Comparison of ENCODE assay signal across 23 cellular contexts in genomic region chr7:80662252-80662651, GRCh38. TPM values are rescaled to one million over a fixed set of nuclear protein-coding genes. Genes with fewer than 3 reads are reported as not detected.
"Had no signal": no experiment of that assay in that cellular context is flagged by ENCODE, and none has a peak within 500 bp of the region (broad histone marks: within the 10 kb centered on the region; RNA-seq: fewer than 3 reads in every experiment).

No MANE protein-coding gene starts in this region.

- H3K27me3 Mint-ChIP-seq: stimulated activated memory B cell treated with anti-CD40 and anti-IgM and Interleukin-4, amounts not matched to agents 10 μg/mL and 1 μg/mL and 100 μg/mL, for 72 hours; stimulated activated naive CD8-positive, alpha-beta T cell treated with anti-CD3 and anti-CD28 coated beads, Interleukin-15, amount 100 ng/mL, for 72 hours had no signal

- DNase-seq: head of caudate nucleus; hypothalamus; immature natural killer cell; naive B cell; natural killer cell; nephron progenitor cell; retina; right lobe of liver; stimulated activated CD4-positive, alpha-beta T cell treated with anti-CD3 and anti-CD28 coated beads, Interleukin-1b, Interleukin-23, amount 100 ng/mL, for 48 hours; stimulated activated CD4-positive, alpha-beta T cell treated with anti-CD3 and anti-CD28 coated beads, Interleukin-2, amount 100 ng/mL, for 48 hours; stimulated activated CD4-positive, alpha-beta T cell treated with anti-CD3 and anti-CD28 coated beads, Interleukin-4, amount 100 ng/mL, for 4 hours; stimulated activated CD8-positive, alpha-beta memory T cell treated with anti-CD3 and anti-CD28 coated beads, Interleukin-4, amount 100 ng/mL, for 48 hours; stimulated activated naive CD4-positive, alpha-beta T cell treated with Interleukin-2 at 50 U/mL for 16 hours; stimulated activated naive CD8-positive, alpha-beta T cell treated with anti-CD3 and anti-CD28 coated beads, Interleukin-15, amount 100 ng/mL, for 72 hours; testis; thyroid gland; transverse colon; upper lobe of left lung had no signal

- H3K36me3 Mint-ChIP-seq: mesothelial cell of epicardium; naive B cell; natural killer cell; neural progenitor cell; stimulated activated memory B cell treated with anti-CD40 and anti-IgM and Interleukin-4, amounts not matched to agents 10 μg/mL and 1 μg/mL and 100 μg/mL, for 72 hours had no signal

- H3K27ac Mint-ChIP-seq: immature natural killer cell; mesothelial cell of epicardium; naive B cell; natural killer cell; nephron progenitor cell; stimulated activated memory B cell treated with anti-CD40 and anti-IgM and Interleukin-4, amounts not matched to agents 10 μg/mL and 1 μg/mL and 100 μg/mL, for 72 hours; stimulated activated naive CD8-positive, alpha-beta T cell treated with anti-CD3 and anti-CD28 coated beads, Interleukin-15, amount 100 ng/mL, for 72 hours had no signal

- H3K4me3 Mint-ChIP-seq: immature natural killer cell; mesothelial cell of epicardium; naive B cell; natural killer cell; nephron progenitor cell; neural progenitor cell; stimulated activated memory B cell treated with anti-CD40 and anti-IgM and Interleukin-4, amounts not matched to agents 10 μg/mL and 1 μg/mL and 100 μg/mL, for 72 hours; stimulated activated naive CD8-positive, alpha-beta T cell treated with anti-CD3 and anti-CD28 coated beads, Interleukin-15, amount 100 ng/mL, for 72 hours had no signal

- H3K4me1 Mint-ChIP-seq: immature natural killer cell; naive B cell; natural killer cell; nephron progenitor cell; neural progenitor cell; stimulated activated memory B cell treated with anti-CD40 and anti-IgM and Interleukin-4, amounts not matched to agents 10 μg/mL and 1 μg/mL and 100 μg/mL, for 72 hours; stimulated activated naive CD8-positive, alpha-beta T cell treated with anti-CD3 and anti-CD28 coated beads, Interleukin-15, amount 100 ng/mL, for 72 hours had no signal

- ATAC-seq: left lobe of liver; natural killer cell; right lobe of liver; stimulated activated memory B cell treated with anti-CD40 and anti-IgM and Interleukin-4, amounts not matched to agents 10 μg/mL and 1 μg/mL and 100 μg/mL, for 72 hours; stimulated activated naive CD8-positive, alpha-beta T cell treated with anti-CD3 and anti-CD28 coated beads, Interleukin-15, amount 100 ng/mL, for 72 hours had no signal

- H3K9me3 Mint-ChIP-seq: mesothelial cell of epicardium; naive B cell; natural killer cell; nephron progenitor cell; neural progenitor cell; stimulated activated memory B cell treated with anti-CD40 and anti-IgM and Interleukin-4, amounts not matched to agents 10 μg/mL and 1 μg/mL and 100 μg/mL, for 72 hours; stimulated activated naive CD8-positive, alpha-beta T cell treated with anti-CD3 and anti-CD28 coated beads, Interleukin-15, amount 100 ng/mL, for 72 hours had no signal

RNA-seq across cellular contexts. Expression of gene CD36, which starts 23.8 kb away (rescaled TPM):
- total RNA-seq: kidney epithelial cell had no signal
